11 cellular contexts compared by ENCODE assay signal in genomic region chr2:48144777-48145176, GRCh38.
DNase-seq lines count a peak whose midpoint lies in the region; ATAC-seq lines count a peak whose summit lies in the region.
"Had no signal": no experiment of that assay in that cellular context is flagged by ENCODE, and none has a peak within 500 bp of the region (broad histone marks: within the 10 kb centered on the region; RNA-seq: fewer than 3 reads in every experiment).

No MANE protein-coding gene starts in this region.

- H3K27me3 Mint-ChIP-seq in CD4-positive, alpha-beta memory T cell: no peaks in the 10 kb centered on the region
- H3K27me3 Mint-ChIP-seq in T-cell: peaks cover 0 to 4% of the 10 kb centered on the region in 2 donors

- no peaks in the 10 kb centered on the region for H3K36me3 Mint-ChIP-seq in CD4-positive, alpha-beta memory T cell
- H3K36me3 Mint-ChIP-seq in T-cell: peaks cover 3% of the 10 kb centered on the region
- H3K36me3 Mint-ChIP-seq: CD8-positive, alpha-beta T cell had no signal

- peak overlapping the region in 4 of 7 donors; percentile 5 to 58 (median 46) for H3K27ac Mint-ChIP-seq in CD4-positive, alpha-beta memory T cell
- H3K27ac Mint-ChIP-seq in T-cell: peak overlapping the region in 1 of 2 donors; percentile 38
- H3K27ac Mint-ChIP-seq: CD8-positive, alpha-beta T cell had no signal

- H3K36me3 ChIP-seq in CD4-positive, alpha-beta memory T cell (ENCODE audit: insufficient read depth, low read length): no peaks in the 10 kb centered on the region
- H3K36me3 ChIP-seq: Peyer's patch had no signal

- peak overlapping the region in 3 of 8 donors; percentile 18 to 31 (median 23) for H3K4me3 Mint-ChIP-seq in CD4-positive, alpha-beta memory T cell
- no peak overlapping the region for H3K4me3 Mint-ChIP-seq in T-cell
- H3K4me3 Mint-ChIP-seq: CD8-positive, alpha-beta T cell had no signal

- H3K27me3 ChIP-seq in CD4-positive, alpha-beta memory T cell (ENCODE audit: insufficient read depth, low read length): no peaks in the 10 kb centered on the region
- H3K27me3 ChIP-seq: Peyer's patch had no signal

- peaks cover 0 to 2% (median 0%) of the 10 kb centered on the region in 8 donors for H3K9me3 Mint-ChIP-seq in CD4-positive, alpha-beta memory T cell
- no peaks in the 10 kb centered on the region for H3K9me3 Mint-ChIP-seq in T-cell
- H3K9me3 Mint-ChIP-seq: CD8-positive, alpha-beta T cell had no signal

- peaks cover 5 to 16% (median 15%) of the 10 kb centered on the region in 4 donors for H3K4me1 Mint-ChIP-seq in CD4-positive, alpha-beta memory T cell
- peaks cover 13 to 20% (median 15%) of the 10 kb centered on the region in 3 donors for H3K4me1 Mint-ChIP-seq in T-cell

- peak in 1 of 5 donors; percentile 9 for DNase-seq in CD4-positive, alpha-beta memory T cell
- DNase-seq in DMS53 treated with DMSO at 0.1 percent for 48 hours (lab: John Stamatoyannopoulos, UW; ENCODE audit: unreplicated experiment): peak; percentile 26
- DNase-seq in NCI-H510A treated with DMSO at 0.1 percent for 48 hours (lab: John Stamatoyannopoulos, UW): peak; percentile 76
- peak; percentile 34 for DNase-seq in dermis blood vessel endothelial cell
- DNase-seq in activated effector memory CD4-positive, alpha-beta T cell treated with Interleukin-2 at 50 U/mL for 16 hours: no peak
- no peak for DNase-seq in T-cell
- no peak for DNase-seq in HT-29 (ENCODE audit: low spot score)
- DNase-seq: CD8-positive, alpha-beta T cell; Peyer's patch; stimulated activated CD4-positive, alpha-beta T cell treated with anti-CD3 and anti-CD28 coated beads, Interleukin-12 subunit alpha, Interleukin-12 subunit beta, amount 100 ng/mL, for 4 hours had no signal

- H3K4me3 ChIP-seq in CD4-positive, alpha-beta memory T cell (ENCODE audit: low read length in 2 of 2): no peak overlapping the region
- H3K4me3 ChIP-seq: Peyer's patch had no signal

- no peaks in the 10 kb centered on the region for H3K9me3 ChIP-seq in CD4-positive, alpha-beta memory T cell (ENCODE audit: control insufficient read depth in 1 of 2, low read length in 2 of 2)
- H3K9me3 ChIP-seq: Peyer's patch had no signal

- ATAC-seq in HG02970 (IDR thresholded peaks at IDR 0.05; ENCODE audit: low FRiP score, unreplicated experiment) (no peak), T-cell (replicated peaks in 1 of 4) (no peak)
- ATAC-seq: CD8-positive, alpha-beta T cell had no signal

- intact Hi-C loops in CD4-positive, alpha-beta memory T cell (cut with micrococcal nuclease): no loop called here

- no peak overlapping the region for H3K27ac ChIP-seq in CD4-positive, alpha-beta memory T cell (ENCODE audit: low read depth, low read length)
- H3K27ac ChIP-seq: Peyer's patch had no signal

- POLR2A ChIA-PET in CD4-positive, alpha-beta memory T cell (lab: Charles Lee; ENCODE audit: partially characterized antibody): no interaction called here
- POLR2A ChIA-PET in T-cell (lab: Charles Lee): no interaction called here

- peaks cover 15% of the 10 kb centered on the region for H3K4me1 ChIP-seq in CD4-positive, alpha-beta memory T cell (ENCODE audit: insufficient read depth, low read length)
- H3K4me1 ChIP-seq: Peyer's patch had no signal

- CTCF ChIA-PET in CD4-positive, alpha-beta memory T cell (lab: Charles Lee; ENCODE audit: partially characterized antibody): no interaction called here
- CTCF ChIA-PET in T-cell (lab: Charles Lee): no interaction called here

Comparison
In these comparisons a context has a peak if more than half of its experiments do, and no peak if none do; other contexts are left out.
1. DNase-seq: peak in DMS53 treated with DMSO at 0.1 percent for 48 hours (single experiment), NCI-H510A treated with DMSO at 0.1 percent for 48 hours (single experiment) and dermis blood vessel endothelial cell (single experiment); none in activated effector memory CD4-positive, alpha-beta T cell treated with Interleukin-2 at 50 U/mL for 16 hours (single experiment), T-cell (0 of 34) and HT-29 (single experiment).